In the genomic region with DNA sequence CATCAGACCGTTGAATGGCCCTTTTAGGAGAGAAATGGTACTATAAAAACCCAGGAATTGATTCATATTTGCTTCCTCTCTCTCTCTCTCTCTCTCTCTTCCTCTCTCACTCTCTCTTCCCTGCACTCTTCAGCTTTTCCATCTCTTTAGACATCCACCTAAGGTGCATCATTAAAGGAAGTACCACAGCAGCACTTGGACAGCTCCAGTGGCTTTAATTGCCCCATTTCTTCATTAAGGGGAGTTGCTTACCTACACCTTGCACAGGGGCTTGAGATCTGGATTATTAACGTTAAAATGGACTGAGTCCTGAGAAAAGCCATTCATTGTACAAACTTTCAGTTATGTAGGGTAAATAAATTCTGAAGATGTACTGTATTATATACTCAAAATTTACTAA, we compare ENCODE assay signal across 28 cellular contexts.
"Had no signal": no experiment of that assay in that cellular context is flagged by ENCODE, and none has a peak within 500 bp of the region (broad histone marks: within the 10 kb centered on the region; RNA-seq: fewer than 3 reads in every experiment).

No MANE protein-coding gene starts in this region.

- H3K27me3 Mint-ChIP-seq: naive thymus-derived CD4-positive, alpha-beta T cell had no signal

- ATAC-seq: esophagus mucosa; gastrocnemius medialis; heart right ventricle; left colon; left lung; left ventricle myocardium superior; lower lobe of right lung; naive thymus-derived CD4-positive, alpha-beta T cell had no signal

- H3K9me3 Mint-ChIP-seq: immature natural killer cell had no signal

- H3K27ac ChIP-seq: coronary artery, dorsolateral prefrontal cortex, epithelial cell of prostate, esophagus squamous epithelium, gastrocnemius medialis, heart right ventricle, left lung, lower lobe of right lung had no signal

- H3K36me3 Mint-ChIP-seq: immature natural killer cell, mesothelial cell of epicardium had no signal

- H3K27ac Mint-ChIP-seq: immature natural killer cell; mesothelial cell of epicardium; naive thymus-derived CD4-positive, alpha-beta T cell had no signal

- DNase-seq: dermis blood vessel endothelial cell; dorsolateral prefrontal cortex; effector CD4-positive, alpha-beta T cell; effector memory CD4-positive, alpha-beta T cell; erythroblast; esophagus squamous epithelium; foreskin fibroblast; foreskin melanocyte; gastrocnemius medialis; glutamatergic neuron; head of caudate nucleus; heart right ventricle; hippocampal formation; immature natural killer cell; islet precursor cell; kidney; kidney glomerular epithelial cell; left colon; left lung; left ventricle myocardium superior; lower lobe of right lung; mesenchymal stem cell; naive thymus-derived CD4-positive, alpha-beta T cell had no signal

- H3K4me1 ChIP-seq: esophagus squamous epithelium, gastrocnemius medialis, heart right ventricle, left lung, lower lobe of right lung had no signal

- H3K27me3 ChIP-seq: esophagus squamous epithelium, gastrocnemius medialis, heart right ventricle, left lung had no signal

- H3K36me3 ChIP-seq: esophagus squamous epithelium, gastrocnemius medialis, heart right ventricle, left lung, lower lobe of right lung had no signal

- H3K9me3 ChIP-seq: esophagus squamous epithelium, gastrocnemius medialis, heart right ventricle, left lung, lower lobe of right lung had no signal

- H3K4me3 ChIP-seq: coronary artery, dorsolateral prefrontal cortex, esophagus squamous epithelium, gastrocnemius medialis, heart right ventricle, left lung, lower lobe of right lung had no signal

- FAIRE-seq: endothelial cell of umbilical vein had no signal

- H3K4me1 Mint-ChIP-seq: immature natural killer cell; mesothelial cell of epicardium; naive thymus-derived CD4-positive, alpha-beta T cell had no signal

- H3K4me3 Mint-ChIP-seq: immature natural killer cell, mesothelial cell of epicardium had no signal
